In genomic region chr10:113679463-113680171, GRCh38 we compare ENCODE assay signal across 8 cellular contexts. TPM values are rescaled to one million over a fixed set of nuclear protein-coding genes. Genes with fewer than 3 reads are reported as not detected.
DNase-seq lines count a peak whose midpoint lies in the region; ATAC-seq and TF ChIP-seq lines count a peak whose summit lies in the region.

CASP7 (plus strand) TSS chr10:113679912; CDS start chr10:113697494, 17,582 bp downstream.

- H3K4me3 ChIP-seq in GM06990 (replicated peaks; ENCODE audit: low read depth, low read length) (peak within 1 kb of the TSS; percentile 71), LNCaP clone FGC (ENCODE audit: low read depth, low read length) (peak within 1 kb of the TSS; percentile 93), cardiac muscle cell (peak within 1 kb of the TSS; percentile 77), transverse colon (peak within 1 kb of the TSS; percentile 77 to 95 (median 92))

- in situ Hi-C loops in transverse colon (cut with MboI; ENCODE audit: low pct_ligation_motif_present in 1 of 4, low pct_unique_long_range_greater_than_20kb in 1 of 4, low sequenced_read_pairs in 3 of 4): no loop called here

- H3K36me3 ChIP-seq in GM06990 (ENCODE audit: control insufficient read depth, insufficient read depth, low read length): no peaks in the 10 kb centered on the region
- H3K36me3 ChIP-seq in cardiac muscle cell: no peaks in the 10 kb centered on the region
- H3K36me3 ChIP-seq in transverse colon: no peaks in the 10 kb centered on the region

- H3K9me3 Mint-ChIP-seq in activated naive CD8-positive, alpha-beta T cell treated with anti-CD3 and anti-CD28 coated beads, Interleukin-2, amount 50 U/mL, for 24 hours: peaks cover 7% of the 10 kb centered on the region

- TF ChIP-seq EP300 in transverse colon (IDR thresholded peaks at IDR 0.05; ENCODE audit: low read depth): peak; percentile 2

- WGBS in transverse colon (ENCODE audit: low coverage in 1 of 2), 2 donors: 0 to 1% methylated on average over 1 to 48 of the region's 67 CpGs

- DNase-seq in GM06990 (ENCODE audit: extremely low read depth, insufficient read length) (peak; percentile 89), GOT3 (lab: John Stamatoyannopoulos, UW) (peak; percentile 66), LNCaP clone FGC (ENCODE audit: low read depth) (no peak), SW480 (ENCODE audit: low spot score) (peak; percentile 90), cardiac muscle cell (ENCODE audit: low read depth in 1 of 2, low spot score in 1 of 2) (peak; percentile 80 to 92), pons (ENCODE audit: low spot score) (peak; percentile 52), transverse colon (peak; percentile 90)
- peak; percentile 84 for DNase-seq in activated naive CD8-positive, alpha-beta T cell treated with anti-CD3 and anti-CD28 coated beads, Interleukin-2, amount 50 U/mL, for 24 hours

- peak within 1 kb of the TSS; percentile 96 for H3K4me3 Mint-ChIP-seq in activated naive CD8-positive, alpha-beta T cell treated with anti-CD3 and anti-CD28 coated beads, Interleukin-2, amount 50 U/mL, for 24 hours

- H3K27ac ChIP-seq in cardiac muscle cell: peak within 1 kb of the TSS; percentile 59
- H3K27ac ChIP-seq in transverse colon: peak within 1 kb of the TSS; percentile 96 to 100 (median 98)

- H3K36me3 Mint-ChIP-seq in activated naive CD8-positive, alpha-beta T cell treated with anti-CD3 and anti-CD28 coated beads, Interleukin-2, amount 50 U/mL, for 24 hours (ENCODE audit: low read depth): peaks cover 18% of the 10 kb centered on the region

- TF ChIP-seq CTCF in GM06990 (IDR thresholded peaks at IDR 0.05; ENCODE audit: insufficient read depth, low read length, poor library complexity, severe bottlenecking): peak; percentile 61
- peak; percentile 55 for TF ChIP-seq CTCF in LNCaP clone FGC (IDR thresholded peaks at IDR 0.05; ENCODE audit: control insufficient read depth, extremely low read depth, insufficient read depth)
- no peak for TF ChIP-seq CTCF in cardiac muscle cell (IDR thresholded peaks at IDR 0.05; ENCODE audit: low read depth, low read length)
- TF ChIP-seq CTCF in transverse colon (IDR thresholded peaks at IDR 0.05): no peak

- H3K4me1 ChIP-seq in cardiac muscle cell (ENCODE audit: low read depth) (no peaks in the 10 kb centered on the region), transverse colon (peaks cover 3 to 23% (median 15%) of the 10 kb centered on the region in 4 donors)

- H3K4me1 Mint-ChIP-seq in activated naive CD8-positive, alpha-beta T cell treated with anti-CD3 and anti-CD28 coated beads, Interleukin-2, amount 50 U/mL, for 24 hours: peaks cover 45% of the 10 kb centered on the region

- peak; percentile 51 for TF ChIP-seq POLR2A in transverse colon (IDR thresholded peaks at IDR 0.05)

- ATAC-seq in activated naive CD8-positive, alpha-beta T cell treated with anti-CD3 and anti-CD28 coated beads, Interleukin-2, amount 50 U/mL, for 24 hours: peak; percentile 90

- peak within 1 kb of the TSS; percentile 94 for H3K27ac Mint-ChIP-seq in activated naive CD8-positive, alpha-beta T cell treated with anti-CD3 and anti-CD28 coated beads, Interleukin-2, amount 50 U/mL, for 24 hours

- H3K27me3 Mint-ChIP-seq in activated naive CD8-positive, alpha-beta T cell treated with anti-CD3 and anti-CD28 coated beads, Interleukin-2, amount 50 U/mL, for 24 hours: no peaks in the 10 kb centered on the region

- H3K9me3 ChIP-seq in cardiac muscle cell (ENCODE audit: low read depth) (no peaks in the 10 kb centered on the region), transverse colon (peaks cover 0 to 4% of the 10 kb centered on the region in 2 donors)

- intact Hi-C loops in transverse colon (cut with DNase I; ENCODE audit: low total_unique reads): no loop called here

- H3K27me3 ChIP-seq in GM06990 (replicated peaks; ENCODE audit: control insufficient read depth, insufficient read depth, low read length): no peaks in the 10 kb centered on the region
- no peaks in the 10 kb centered on the region for H3K27me3 ChIP-seq in cardiac muscle cell
- H3K27me3 ChIP-seq in transverse colon: no peaks in the 10 kb centered on the region

RNA-seq across cellular contexts. Expression of gene CASP7, which starts in this region (rescaled TPM):
- total RNA-seq in cardiac muscle cell (3.3 and 11.8 TPM in 2 replicates), transverse colon (100 to 1,000 TPM in 2 of 4 donors, 10 to 100 TPM in 2; 34.0 to 233 (median 101) TPM)
- 7.8 and 9.3 TPM in 2 replicates for polyA plus RNA-seq in cardiac muscle cell

Comparison
In these comparisons a context has a peak if more than half of its experiments do, and no peak if none do; other contexts are left out.
1. CTCF ChIP-seq: peak in GM06990 (single experiment) and LNCaP clone FGC (single experiment); none in cardiac muscle cell (single experiment) and transverse colon (0 of 5).
2. Peak in every context shown above with its lines, with median percentiles within 50 percentile points of each other: H3K4me3 ChIP-seq.